ENCODE assay signal across 1 cellular context in the genomic region with DNA sequence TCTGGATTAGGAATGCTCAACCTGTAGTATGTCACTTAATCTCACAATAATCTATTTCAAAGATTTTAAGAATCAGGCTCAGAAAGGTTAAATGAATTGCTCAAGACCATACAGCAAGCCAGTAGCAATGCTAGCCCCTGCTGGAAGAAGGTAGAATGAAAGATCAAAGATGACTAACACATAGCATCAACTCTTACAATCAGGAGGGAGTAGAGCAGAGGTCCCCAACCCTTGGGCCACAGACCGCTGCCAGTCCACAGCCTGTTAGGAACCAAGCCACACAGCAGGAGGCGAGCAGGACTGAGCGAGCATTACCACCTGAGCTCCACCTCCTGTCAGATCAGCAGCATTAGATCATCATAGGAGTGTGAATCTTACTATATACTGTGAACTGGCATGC.
A peak's percentile ranks its signal among the peaks of the same experiment; 100 is the strongest.
TF ChIP-seq lines count a peak whose summit lies in the region.

No MANE protein-coding gene starts in this region.

TF ChIP-seq in HepG2, 621 proteins besides CTCF, POLR2A, EP300 and RAD21 (continued from another document and continues in another):
- TF ChIP-seq, protein P1, sequence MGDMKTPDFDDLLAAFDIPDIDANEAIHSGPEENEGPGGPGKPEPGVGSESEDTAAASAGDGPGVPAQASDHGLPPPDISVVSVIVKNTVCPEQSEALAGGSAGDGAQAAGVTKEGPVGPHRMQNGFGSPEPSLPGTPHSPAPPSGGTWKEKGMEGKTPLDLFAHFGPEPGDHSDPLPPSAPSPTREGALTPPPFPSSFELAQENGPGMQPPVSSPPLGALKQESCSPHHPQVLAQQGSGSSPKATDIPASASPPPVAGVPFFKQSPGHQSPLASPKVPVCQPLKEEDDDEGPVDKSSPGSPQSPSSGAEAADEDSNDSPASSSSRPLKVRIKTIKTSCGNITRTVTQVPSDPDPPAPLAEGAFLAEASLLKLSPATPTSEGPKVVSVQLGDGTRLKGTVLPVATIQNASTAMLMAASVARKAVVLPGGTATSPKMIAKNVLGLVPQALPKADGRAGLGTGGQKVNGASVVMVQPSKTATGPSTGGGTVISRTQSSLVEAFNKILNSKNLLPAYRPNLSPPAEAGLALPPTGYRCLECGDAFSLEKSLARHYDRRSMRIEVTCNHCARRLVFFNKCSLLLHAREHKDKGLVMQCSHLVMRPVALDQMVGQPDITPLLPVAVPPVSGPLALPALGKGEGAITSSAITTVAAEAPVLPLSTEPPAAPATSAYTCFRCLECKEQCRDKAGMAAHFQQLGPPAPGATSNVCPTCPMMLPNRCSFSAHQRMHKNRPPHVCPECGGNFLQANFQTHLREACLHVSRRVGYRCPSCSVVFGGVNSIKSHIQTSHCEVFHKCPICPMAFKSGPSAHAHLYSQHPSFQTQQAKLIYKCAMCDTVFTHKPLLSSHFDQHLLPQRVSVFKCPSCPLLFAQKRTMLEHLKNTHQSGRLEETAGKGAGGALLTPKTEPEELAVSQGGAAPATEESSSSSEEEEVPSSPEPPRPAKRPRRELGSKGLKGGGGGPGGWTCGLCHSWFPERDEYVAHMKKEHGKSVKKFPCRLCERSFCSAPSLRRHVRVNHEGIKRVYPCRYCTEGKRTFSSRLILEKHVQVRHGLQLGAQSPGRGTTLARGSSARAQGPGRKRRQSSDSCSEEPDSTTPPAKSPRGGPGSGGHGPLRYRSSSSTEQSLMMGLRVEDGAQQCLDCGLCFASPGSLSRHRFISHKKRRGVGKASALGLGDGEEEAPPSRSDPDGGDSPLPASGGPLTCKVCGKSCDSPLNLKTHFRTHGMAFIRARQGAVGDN (CRISPR knock-in tag; IDR thresholded peaks at IDR 0.05) = peak; percentile 67
- peak; percentile 95 for TF ChIP-seq ZBTB38 (CRISPR knock-in tag; IDR thresholded peaks at IDR 0.05)
- TF ChIP-seq JARID2 (CRISPR knock-in tag; IDR thresholded peaks at IDR 0.05; ENCODE audit: insufficient replicate concordance) = no peak
- no peak for TF ChIP-seq ZSCAN12 (CRISPR knock-in tag; IDR thresholded peaks at IDR 0.05)
- TF ChIP-seq, protein P2, sequence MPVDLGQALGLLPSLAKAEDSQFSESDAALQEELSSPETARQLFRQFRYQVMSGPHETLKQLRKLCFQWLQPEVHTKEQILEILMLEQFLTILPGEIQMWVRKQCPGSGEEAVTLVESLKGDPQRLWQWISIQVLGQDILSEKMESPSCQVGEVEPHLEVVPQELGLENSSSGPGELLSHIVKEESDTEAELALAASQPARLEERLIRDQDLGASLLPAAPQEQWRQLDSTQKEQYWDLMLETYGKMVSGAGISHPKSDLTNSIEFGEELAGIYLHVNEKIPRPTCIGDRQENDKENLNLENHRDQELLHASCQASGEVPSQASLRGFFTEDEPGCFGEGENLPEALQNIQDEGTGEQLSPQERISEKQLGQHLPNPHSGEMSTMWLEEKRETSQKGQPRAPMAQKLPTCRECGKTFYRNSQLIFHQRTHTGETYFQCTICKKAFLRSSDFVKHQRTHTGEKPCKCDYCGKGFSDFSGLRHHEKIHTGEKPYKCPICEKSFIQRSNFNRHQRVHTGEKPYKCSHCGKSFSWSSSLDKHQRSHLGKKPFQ (CRISPR knock-in tag; IDR thresholded peaks at IDR 0.05; ENCODE audit: insufficient replicate concordance) = peak; percentile 61
- TF ChIP-seq, protein P3, sequence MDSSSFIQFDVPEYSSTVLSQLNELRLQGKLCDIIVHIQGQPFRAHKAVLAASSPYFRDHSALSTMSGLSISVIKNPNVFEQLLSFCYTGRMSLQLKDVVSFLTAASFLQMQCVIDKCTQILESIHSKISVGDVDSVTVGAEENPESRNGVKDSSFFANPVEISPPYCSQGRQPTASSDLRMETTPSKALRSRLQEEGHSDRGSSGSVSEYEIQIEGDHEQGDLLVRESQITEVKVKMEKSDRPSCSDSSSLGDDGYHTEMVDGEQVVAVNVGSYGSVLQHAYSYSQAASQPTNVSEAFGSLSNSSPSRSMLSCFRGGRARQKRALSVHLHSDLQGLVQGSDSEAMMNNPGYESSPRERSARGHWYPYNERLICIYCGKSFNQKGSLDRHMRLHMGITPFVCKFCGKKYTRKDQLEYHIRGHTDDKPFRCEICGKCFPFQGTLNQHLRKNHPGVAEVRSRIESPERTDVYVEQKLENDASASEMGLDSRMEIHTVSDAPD (CRISPR knock-in tag; IDR thresholded peaks at IDR 0.05) = no peak
- TF ChIP-seq, protein P4, sequence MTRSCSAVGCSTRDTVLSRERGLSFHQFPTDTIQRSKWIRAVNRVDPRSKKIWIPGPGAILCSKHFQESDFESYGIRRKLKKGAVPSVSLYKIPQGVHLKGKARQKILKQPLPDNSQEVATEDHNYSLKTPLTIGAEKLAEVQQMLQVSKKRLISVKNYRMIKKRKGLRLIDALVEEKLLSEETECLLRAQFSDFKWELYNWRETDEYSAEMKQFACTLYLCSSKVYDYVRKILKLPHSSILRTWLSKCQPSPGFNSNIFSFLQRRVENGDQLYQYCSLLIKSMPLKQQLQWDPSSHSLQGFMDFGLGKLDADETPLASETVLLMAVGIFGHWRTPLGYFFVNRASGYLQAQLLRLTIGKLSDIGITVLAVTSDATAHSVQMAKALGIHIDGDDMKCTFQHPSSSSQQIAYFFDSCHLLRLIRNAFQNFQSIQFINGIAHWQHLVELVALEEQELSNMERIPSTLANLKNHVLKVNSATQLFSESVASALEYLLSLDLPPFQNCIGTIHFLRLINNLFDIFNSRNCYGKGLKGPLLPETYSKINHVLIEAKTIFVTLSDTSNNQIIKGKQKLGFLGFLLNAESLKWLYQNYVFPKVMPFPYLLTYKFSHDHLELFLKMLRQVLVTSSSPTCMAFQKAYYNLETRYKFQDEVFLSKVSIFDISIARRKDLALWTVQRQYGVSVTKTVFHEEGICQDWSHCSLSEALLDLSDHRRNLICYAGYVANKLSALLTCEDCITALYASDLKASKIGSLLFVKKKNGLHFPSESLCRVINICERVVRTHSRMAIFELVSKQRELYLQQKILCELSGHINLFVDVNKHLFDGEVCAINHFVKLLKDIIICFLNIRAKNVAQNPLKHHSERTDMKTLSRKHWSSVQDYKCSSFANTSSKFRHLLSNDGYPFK (CRISPR knock-in tag; IDR thresholded peaks at IDR 0.05; ENCODE audit: borderline replicate concordance) = no peak
- TF ChIP-seq, protein P5, sequence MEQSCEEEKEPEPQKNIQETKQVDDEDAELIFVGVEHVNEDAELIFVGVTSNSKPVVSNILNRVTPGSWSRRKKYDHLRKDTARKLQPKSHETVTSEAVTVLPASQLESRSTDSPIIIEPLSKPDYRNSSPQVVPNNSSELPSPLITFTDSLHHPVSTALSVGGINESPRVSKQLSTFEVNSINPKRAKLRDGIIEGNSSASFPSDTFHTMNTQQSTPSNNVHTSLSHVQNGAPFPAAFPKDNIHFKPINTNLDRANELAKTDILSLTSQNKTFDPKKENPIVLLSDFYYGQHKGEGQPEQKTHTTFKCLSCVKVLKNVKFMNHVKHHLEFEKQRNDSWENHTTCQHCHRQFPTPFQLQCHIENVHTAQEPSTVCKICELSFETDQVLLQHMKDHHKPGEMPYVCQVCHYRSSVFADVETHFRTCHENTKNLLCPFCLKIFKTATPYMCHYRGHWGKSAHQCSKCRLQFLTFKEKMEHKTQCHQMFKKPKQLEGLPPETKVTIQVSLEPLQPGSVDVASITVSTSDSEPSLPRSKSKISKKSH (CRISPR knock-in tag; IDR thresholded peaks at IDR 0.05; ENCODE audit: borderline replicate concordance) = no peak
- no peak for TF ChIP-seq ZNF879 (CRISPR knock-in tag; IDR thresholded peaks at IDR 0.05)
- TF ChIP-seq, protein P6, sequence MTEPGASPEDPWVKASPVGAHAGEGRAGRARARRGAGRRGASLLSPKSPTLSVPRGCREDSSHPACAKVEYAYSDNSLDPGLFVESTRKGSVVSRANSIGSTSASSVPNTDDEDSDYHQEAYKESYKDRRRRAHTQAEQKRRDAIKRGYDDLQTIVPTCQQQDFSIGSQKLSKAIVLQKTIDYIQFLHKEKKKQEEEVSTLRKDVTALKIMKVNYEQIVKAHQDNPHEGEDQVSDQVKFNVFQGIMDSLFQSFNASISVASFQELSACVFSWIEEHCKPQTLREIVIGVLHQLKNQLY (CRISPR knock-in tag; IDR thresholded peaks at IDR 0.05) = no peak
- 0 out of 2 replicates have a peak, but pooled peaks have one; percentile 37 for TF ChIP-seq RXRB (CRISPR knock-in tag; IDR thresholded peaks at IDR 0.05; ENCODE audit: borderline replicate concordance)
- TF ChIP-seq RBAK (CRISPR knock-in tag; IDR thresholded peaks at IDR 0.05) = no peak
- TF ChIP-seq SALL1 (CRISPR knock-in tag; IDR thresholded peaks at IDR 0.05) = peak; percentile 52
- TF ChIP-seq ZMYM3 (CRISPR knock-in tag; IDR thresholded peaks at IDR 0.05) = peak; percentile 31; the same call in 1 of the 2 replicates
- TF ChIP-seq HNRNPLL (IDR thresholded peaks at IDR 0.05; ENCODE audit: low read depth, low read length, poor library complexity, severe bottlenecking) = no peak
- peak; percentile 51; the same call in 1 of the 2 replicates for TF ChIP-seq ZMYM2 (CRISPR knock-in tag; IDR thresholded peaks at IDR 0.05)
- no peak for TF ChIP-seq ZNF781 (CRISPR knock-in tag; IDR thresholded peaks at IDR 0.05; ENCODE audit: borderline replicate concordance, not compliant biosample characterization)
- TF ChIP-seq ZNF225 (CRISPR knock-in tag; IDR thresholded peaks at IDR 0.05) = no peak
- TF ChIP-seq MTA3 (CRISPR knock-in tag; IDR thresholded peaks at IDR 0.05) = no peak
- TF ChIP-seq, protein P7, sequence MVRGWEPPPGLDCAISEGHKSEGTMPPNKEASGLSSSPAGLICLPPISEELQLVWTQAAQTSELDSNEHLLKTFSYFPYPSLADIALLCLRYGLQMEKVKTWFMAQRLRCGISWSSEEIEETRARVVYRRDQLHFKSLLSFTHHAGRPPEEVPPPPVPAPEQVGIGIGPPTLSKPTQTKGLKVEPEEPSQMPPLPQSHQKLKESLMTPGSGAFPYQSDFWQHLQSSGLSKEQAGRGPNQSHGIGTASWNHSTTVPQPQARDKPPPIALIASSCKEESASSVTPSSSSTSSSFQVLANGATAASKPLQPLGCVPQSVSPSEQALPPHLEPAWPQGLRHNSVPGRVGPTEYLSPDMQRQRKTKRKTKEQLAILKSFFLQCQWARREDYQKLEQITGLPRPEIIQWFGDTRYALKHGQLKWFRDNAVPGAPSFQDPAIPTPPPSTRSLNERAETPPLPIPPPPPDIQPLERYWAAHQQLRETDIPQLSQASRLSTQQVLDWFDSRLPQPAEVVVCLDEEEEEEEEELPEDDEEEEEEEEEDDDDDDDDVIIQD (CRISPR knock-in tag; IDR thresholded peaks at IDR 0.05; ENCODE audit: low read depth) = peak; percentile 57; the same call in 1 of the 2 replicates
- TF ChIP-seq RAD51 (IDR thresholded peaks at IDR 0.05; ENCODE audit: borderline replicate concordance) = no peak
- TF ChIP-seq, protein P8, sequence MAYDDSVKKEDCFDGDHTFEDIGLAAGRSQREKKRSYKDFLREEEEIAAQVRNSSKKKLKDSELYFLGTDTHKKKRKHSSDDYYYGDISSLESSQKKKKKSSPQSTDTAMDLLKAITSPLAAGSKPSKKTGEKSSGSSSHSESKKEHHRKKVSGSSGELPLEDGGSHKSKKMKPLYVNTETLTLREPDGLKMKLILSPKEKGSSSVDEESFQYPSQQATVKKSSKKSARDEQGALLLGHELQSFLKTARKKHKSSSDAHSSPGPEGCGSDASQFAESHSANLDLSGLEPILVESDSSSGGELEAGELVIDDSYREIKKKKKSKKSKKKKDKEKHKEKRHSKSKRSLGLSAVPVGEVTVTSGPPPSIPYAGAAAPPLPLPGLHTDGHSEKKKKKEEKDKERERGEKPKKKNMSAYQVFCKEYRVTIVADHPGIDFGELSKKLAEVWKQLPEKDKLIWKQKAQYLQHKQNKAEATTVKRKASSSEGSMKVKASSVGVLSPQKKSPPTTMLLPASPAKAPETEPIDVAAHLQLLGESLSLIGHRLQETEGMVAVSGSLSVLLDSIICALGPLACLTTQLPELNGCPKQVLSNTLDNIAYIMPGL (CRISPR knock-in tag; IDR thresholded peaks at IDR 0.05; ENCODE audit: borderline replicate concordance in 1 of 2, low read depth in 1 of 2) = peak; percentile 33 to 37; a peak in 1 of 4 replicates
- peak; percentile 41 for TF ChIP-seq FOSL2 (CRISPR knock-in tag; IDR thresholded peaks at IDR 0.05)
- TF ChIP-seq PCBP1 (IDR thresholded peaks at IDR 0.05; ENCODE audit: borderline replicate concordance, low read depth, low read length) = no peak
- TF ChIP-seq IRF2 (CRISPR knock-in tag; IDR thresholded peaks at IDR 0.05) = peak; percentile 44; the same call in 1 of the 2 replicates
- TF ChIP-seq, protein P9, sequence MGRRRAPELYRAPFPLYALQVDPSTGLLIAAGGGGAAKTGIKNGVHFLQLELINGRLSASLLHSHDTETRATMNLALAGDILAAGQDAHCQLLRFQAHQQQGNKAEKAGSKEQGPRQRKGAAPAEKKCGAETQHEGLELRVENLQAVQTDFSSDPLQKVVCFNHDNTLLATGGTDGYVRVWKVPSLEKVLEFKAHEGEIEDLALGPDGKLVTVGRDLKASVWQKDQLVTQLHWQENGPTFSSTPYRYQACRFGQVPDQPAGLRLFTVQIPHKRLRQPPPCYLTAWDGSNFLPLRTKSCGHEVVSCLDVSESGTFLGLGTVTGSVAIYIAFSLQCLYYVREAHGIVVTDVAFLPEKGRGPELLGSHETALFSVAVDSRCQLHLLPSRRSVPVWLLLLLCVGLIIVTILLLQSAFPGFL (CRISPR knock-in tag; IDR thresholded peaks at IDR 0.05) = no peak
- peak; percentile 80 for TF ChIP-seq CEBPG (CRISPR knock-in tag; IDR thresholded peaks at IDR 0.05)
- peak; percentile 59 for TF ChIP-seq ZMYM4 (CRISPR knock-in tag; IDR thresholded peaks at IDR 0.05)
- TF ChIP-seq AHR (CRISPR knock-in tag; IDR thresholded peaks at IDR 0.05) = no peak
- TF ChIP-seq MIXL1 (CRISPR knock-in tag; IDR thresholded peaks at IDR 0.05) = 0 out of 2 replicates have a peak, but pooled peaks have one; percentile 53
- peak; percentile 44 for TF ChIP-seq HNF4A (CRISPR knock-in tag; IDR thresholded peaks at IDR 0.05)
- no peak for TF ChIP-seq EZH2 (conservative IDR thresholded peaks at IDR 0.05; ENCODE audit: low read depth, low read length)
- TF ChIP-seq, protein P10, sequence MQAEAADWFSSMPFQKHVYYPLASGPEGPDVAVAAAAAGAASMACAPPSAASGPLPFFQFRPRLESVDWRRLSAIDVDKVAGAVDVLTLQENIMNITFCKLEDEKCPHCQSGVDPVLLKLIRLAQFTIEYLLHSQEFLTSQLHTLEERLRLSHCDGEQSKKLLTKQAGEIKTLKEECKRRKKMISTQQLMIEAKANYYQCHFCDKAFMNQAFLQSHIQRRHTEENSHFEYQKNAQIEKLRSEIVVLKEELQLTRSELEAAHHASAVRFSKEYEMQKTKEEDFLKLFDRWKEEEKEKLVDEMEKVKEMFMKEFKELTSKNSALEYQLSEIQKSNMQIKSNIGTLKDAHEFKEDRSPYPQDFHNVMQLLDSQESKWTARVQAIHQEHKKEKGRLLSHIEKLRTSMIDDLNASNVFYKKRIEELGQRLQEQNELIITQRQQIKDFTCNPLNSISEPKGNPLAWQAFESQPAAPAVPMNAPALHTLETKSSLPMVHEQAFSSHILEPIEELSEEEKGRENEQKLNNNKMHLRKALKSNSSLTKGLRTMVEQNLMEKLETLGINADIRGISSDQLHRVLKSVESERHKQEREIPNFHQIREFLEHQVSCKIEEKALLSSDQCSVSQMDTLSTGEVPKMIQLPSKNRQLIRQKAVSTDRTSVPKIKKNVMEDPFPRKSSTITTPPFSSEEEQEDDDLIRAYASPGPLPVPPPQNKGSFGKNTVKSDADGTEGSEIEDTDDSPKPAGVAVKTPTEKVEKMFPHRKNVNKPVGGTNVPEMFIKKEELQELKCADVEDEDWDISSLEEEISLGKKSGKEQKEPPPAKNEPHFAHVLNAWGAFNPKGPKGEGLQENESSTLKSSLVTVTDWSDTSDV (CRISPR knock-in tag; IDR thresholded peaks at IDR 0.05) = no peak
- TF ChIP-seq ATAD3A (CRISPR knock-in tag; IDR thresholded peaks at IDR 0.05) = no peak
- no peak for TF ChIP-seq CCDC6 (CRISPR knock-in tag; IDR thresholded peaks at IDR 0.05)
- no peak for TF ChIP-seq GABPA (IDR thresholded peaks at IDR 0.05; ENCODE audit: low read depth, low read length)
- no peak for TF ChIP-seq GABPA (CRISPR knock-in tag; IDR thresholded peaks at IDR 0.05; ENCODE audit: low read depth)
